In genomic region chr10:79038104-79038840, GRCh38 we compare ENCODE assay signal across 23 cellular contexts. TPM values are rescaled to one million over a fixed set of nuclear protein-coding genes. Genes with fewer than 3 reads are reported as not detected.
DNase-seq lines count a peak whose midpoint lies in the region; ATAC-seq, FAIRE-seq and TF ChIP-seq lines count a peak whose summit lies in the region.
"Had no signal": no experiment of that assay in that cellular context is flagged by ENCODE, and none has a peak within 500 bp of the region (broad histone marks: within the 10 kb centered on the region; RNA-seq: fewer than 3 reads in every experiment).

No MANE protein-coding gene starts in this region.

- peak; percentile 13 for FAIRE-seq in frontal cortex (lab: Jason Lieb, UNC)
- FAIRE-seq: GM12878 had no signal

- H3K27me3 ChIP-seq in Loucy (ENCODE audit: insufficient read depth, low read length, poor library complexity, severe bottlenecking) (no peaks in the 10 kb centered on the region), skeletal muscle tissue (ENCODE audit: control insufficient read depth in 3 of 3, insufficient read depth in 3 of 3, low read length in 3 of 3) (peaks cover 0 to 2% (median 0%) of the 10 kb centered on the region in 3 donors), Peyer's patch (no peaks in the 10 kb centered on the region)

- no peaks in the 10 kb centered on the region for H3K9me2 ChIP-seq in Loucy (replicated peaks; ENCODE audit: low read depth, low read length)

- no peaks in the 10 kb centered on the region for H3K79me2 ChIP-seq in Loucy (ENCODE audit: insufficient read depth, low read length)

- H3K36me3 ChIP-seq in Loucy (ENCODE audit: insufficient read depth, low read length) (no peaks in the 10 kb centered on the region), skeletal muscle tissue (ENCODE audit: control insufficient read depth in 3 of 3, insufficient read depth in 3 of 3, low read length in 3 of 3) (no peaks in the 10 kb centered on the region), Peyer's patch (no peaks in the 10 kb centered on the region)

- peaks cover 16% of the 10 kb centered on the region for H3K4me1 ChIP-seq in Loucy (ENCODE audit: insufficient read depth, low read length, poor library complexity, severe bottlenecking)
- peaks cover 0 to 6% (median 5%) of the 10 kb centered on the region in 3 donors for H3K4me1 ChIP-seq in skeletal muscle tissue (ENCODE audit: control insufficient read depth in 3 of 3, insufficient read depth in 3 of 3, low read length in 3 of 3)
- H3K4me1 ChIP-seq in Peyer's patch, result no peaks in the 10 kb centered on the region

- peak overlapping the region; percentile 39; the same call in 1 of the 2 replicates for H2AFZ ChIP-seq in Loucy (ENCODE audit: low read length)
- H2AFZ ChIP-seq: GM23248, PC-9 had no signal

- no peaks in the 10 kb centered on the region for H3K36me3 Mint-ChIP-seq in nephron progenitor cell (ENCODE audit: low read depth)
- H3K36me3 Mint-ChIP-seq: CD4-positive, CD25-positive, alpha-beta regulatory T cell had no signal

- H3K4me1 Mint-ChIP-seq in nephron progenitor cell, result peaks cover 22% of the 10 kb centered on the region

- H3K9me3 ChIP-seq in Loucy (ENCODE audit: insufficient read depth, low read depth, low read length) (no peaks in the 10 kb centered on the region), skeletal muscle tissue (ENCODE audit: control insufficient read depth in 3 of 3, low read length in 3 of 3) (no peaks in the 10 kb centered on the region), Peyer's patch (no peaks in the 10 kb centered on the region)

- H3K27ac Mint-ChIP-seq in nephron progenitor cell, result peak overlapping the region; percentile 67
- H3K27ac Mint-ChIP-seq: CD4-positive, CD25-positive, alpha-beta regulatory T cell had no signal

- H3K9me3 Mint-ChIP-seq in nephron progenitor cell, result peaks cover 7% of the 10 kb centered on the region

- no peak for ATAC-seq in GM21737 (IDR thresholded peaks at IDR 0.05; ENCODE audit: unreplicated experiment)
- ATAC-seq: GM12878, HCT116 had no signal

- DNase-seq in frontal cortex (ENCODE audit: low spot score in 2 of 2), result no peak
- no peak for DNase-seq in nephron progenitor cell
- no peak for DNase-seq in Peyer's patch
- no peak for DNase-seq in AG08395 (ENCODE audit: low spot score)
- DNase-seq in kidney tubule cell (ENCODE audit: low spot score), result no peak
- DNase-seq: CD4-positive, CD25-positive, alpha-beta regulatory T cell; COR-L47; GM23248; MM.1S; NCI-H1048; NCI-H1436; NCI-H1930; NCI-H2227 treated with DMSO at 0.1 percent for 48 hours; NCI-H748 treated with DMSO at 0.1 percent for 48 hours; PC-9; SHP77 treated with DMSO at 0.1 percent for 48 hours had no signal

- TF ChIP-seq POLR2A in Peyer's patch (IDR thresholded peaks at IDR 0.05), result no peak

- H3K27me3 Mint-ChIP-seq in nephron progenitor cell (ENCODE audit: low read depth, poor library complexity), result peaks cover 11% of the 10 kb centered on the region

- no peaks in the 10 kb centered on the region for H4K20me1 ChIP-seq in Loucy (ENCODE audit: insufficient read depth, low read length, poor library complexity, severe bottlenecking)

- no peak overlapping the region for H3K4me3 Mint-ChIP-seq in nephron progenitor cell
- H3K4me3 Mint-ChIP-seq: CD4-positive, CD25-positive, alpha-beta regulatory T cell had no signal

- TF ChIP-seq CTCF in Loucy (conservative IDR thresholded peaks at IDR 0.05; ENCODE audit: low read length), result no peak
- no peak for TF ChIP-seq CTCF in nephron progenitor cell (IDR thresholded peaks at IDR 0.05)
- no peak for TF ChIP-seq CTCF in Peyer's patch (IDR thresholded peaks at IDR 0.05)

- H3K4me2 ChIP-seq in Loucy (ENCODE audit: low read depth, low read length, poor library complexity, severe bottlenecking), result no peak overlapping the region
- H3K4me2 ChIP-seq: PC-9 had no signal

- H3K4me3 ChIP-seq in Loucy (ENCODE audit: low read length, poor library complexity, severe bottlenecking), result no peak overlapping the region
- H3K4me3 ChIP-seq in skeletal muscle tissue (ENCODE audit: low read length in 3 of 3), result no peak overlapping the region
- H3K4me3 ChIP-seq in Peyer's patch, result no peak overlapping the region
- H3K4me3 ChIP-seq: GM12878, GM23248, PC-9, SK-N-MC had no signal

- H3K9ac ChIP-seq in Loucy (ENCODE audit: low read depth, low read length, poor library complexity, severe bottlenecking), result no peak overlapping the region
- no peak overlapping the region for H3K9ac ChIP-seq in skeletal muscle tissue (ENCODE audit: low read depth in 1 of 3, low read length in 3 of 3)
- H3K9ac ChIP-seq: GM23248 had no signal

- peak overlapping the region; percentile 6 for H3K27ac ChIP-seq in skeletal muscle tissue (ENCODE audit: low read depth, low read length)
- no peak overlapping the region for H3K27ac ChIP-seq in Peyer's patch
- H3K27ac ChIP-seq: GM23248, PC-9, RWPE1, SK-N-MC had no signal

- H3F3A ChIP-seq in Loucy (ENCODE audit: low read depth), result no peaks in the 10 kb centered on the region

RNA-seq across cellular contexts. Expression of gene ZMIZ1, which starts 30.5 kb away (rescaled TPM):
- total RNA-seq in frontal cortex, result 19.6 TPM
- total RNA-seq in skeletal muscle tissue, result 11.5 TPM
- 10 to 100 TPM; 40.4 to 86.7 (median 73.2) TPM for total RNA-seq in Peyer's patch
